ENCODE assay signal across 29 cellular contexts in the genomic region with DNA sequence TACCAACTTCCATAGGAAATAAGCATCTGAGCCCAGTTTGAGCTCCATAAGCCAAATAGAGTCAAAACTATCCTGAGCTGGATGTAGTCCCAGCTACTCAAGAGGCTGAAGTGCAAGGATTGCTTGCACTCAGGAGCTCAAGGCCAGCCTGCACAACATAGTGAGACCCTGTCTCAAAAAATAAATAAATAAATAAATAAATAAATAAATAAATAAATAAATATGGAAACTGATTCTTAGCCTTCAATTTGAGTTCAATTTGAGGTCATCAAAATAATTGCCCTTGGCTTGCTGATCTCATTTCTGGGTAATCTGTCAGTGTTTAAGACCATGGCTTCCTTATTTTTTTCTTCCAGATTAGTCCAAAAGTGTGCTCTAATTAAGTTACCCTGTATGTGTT.
"Had no signal": no experiment of that assay in that cellular context is flagged by ENCODE, and none has a peak within 500 bp of the region (broad histone marks: within the 10 kb centered on the region; RNA-seq: fewer than 3 reads in every experiment).

No MANE protein-coding gene starts in this region.

- H3K4me3 Mint-ChIP-seq: dendritic cell treated with granulocyte-macrophage colony-stimulating factor and Interleukin-4, amounts not matched to agents 40 ng/mL and 50 ng/mL, for 4 days; effector memory CD8-positive, alpha-beta T cell; endodermal cell had no signal

- H3K4me1 ChIP-seq: colonic mucosa, esophagus muscularis mucosa, esophagus squamous epithelium, foreskin keratinocyte, gastrocnemius medialis, gastroesophageal sphincter, heart left ventricle, heart right ventricle had no signal

- H3K9me3 ChIP-seq: colonic mucosa, esophagus squamous epithelium, gastrocnemius medialis had no signal

- H3K27ac Mint-ChIP-seq: dendritic cell treated with granulocyte-macrophage colony-stimulating factor and Interleukin-4, amounts not matched to agents 40 ng/mL and 50 ng/mL, for 4 days; effector memory CD8-positive, alpha-beta T cell; endodermal cell had no signal

- DNase-seq: colonic mucosa; cortex of kidney; dermis blood vessel endothelial cell; dorsolateral prefrontal cortex; effector CD4-positive, alpha-beta T cell; effector CD8-positive, alpha-beta T cell; effector memory CD4-positive, alpha-beta T cell; effector memory CD8-positive, alpha-beta T cell; endodermal cell; erythroblast; esophagus squamous epithelium; foreskin fibroblast; foreskin keratinocyte; foreskin melanocyte; gastrocnemius medialis; glutamatergic neuron; head of caudate nucleus; heart left ventricle; heart right ventricle had no signal

- H3K4me3 ChIP-seq: colonic mucosa, coronary artery, dorsolateral prefrontal cortex, esophagus muscularis mucosa, esophagus squamous epithelium, gastrocnemius medialis, gastroesophageal sphincter, heart left ventricle, heart right ventricle had no signal

- H3K36me3 ChIP-seq: colonic mucosa, esophagus muscularis mucosa, esophagus squamous epithelium, gastrocnemius medialis, gastroesophageal sphincter, heart left ventricle, heart right ventricle had no signal

- FAIRE-seq: colon, endometrium, endothelial cell of umbilical vein, frontal cortex had no signal

- H3K27ac ChIP-seq: colonic mucosa, coronary artery, dorsolateral prefrontal cortex, epithelial cell of prostate, esophagus muscularis mucosa, esophagus squamous epithelium, foreskin keratinocyte, gastrocnemius medialis, gastroesophageal sphincter, heart left ventricle, heart right ventricle had no signal

- H3K27me3 Mint-ChIP-seq: dendritic cell treated with granulocyte-macrophage colony-stimulating factor and Interleukin-4, amounts not matched to agents 40 ng/mL and 50 ng/mL, for 4 days; effector memory CD8-positive, alpha-beta T cell had no signal

- H3K4me1 Mint-ChIP-seq: endodermal cell had no signal

- ATAC-seq: effector memory CD8-positive, alpha-beta T cell; esophagus mucosa; foreskin keratinocyte; gastrocnemius medialis; gastroesophageal sphincter; heart left ventricle; heart right ventricle had no signal

- H3K27me3 ChIP-seq: colonic mucosa, dorsolateral prefrontal cortex, esophagus muscularis mucosa, esophagus squamous epithelium, foreskin keratinocyte, gastrocnemius medialis, gastroesophageal sphincter, heart left ventricle, heart right ventricle had no signal
